ENCODE assay signal across 8 cellular contexts in genomic region chr1:18949689-18950414, GRCh38. TPM values are rescaled to one million over a fixed set of nuclear protein-coding genes. Genes with fewer than 3 reads are reported as not detected.
A peak's percentile ranks its signal among the peaks of the same experiment; 100 is the strongest.
DNase-seq lines count a peak whose midpoint lies in the region; ATAC-seq and TF ChIP-seq lines count a peak whose summit lies in the region.

No MANE protein-coding gene starts in this region.

- no peaks in the 10 kb centered on the region for H3K9me3 ChIP-seq in heart left ventricle

- peak overlapping the region in 11 of 12 donors; percentile 7 to 61 (median 48) for H3K4me3 ChIP-seq in heart left ventricle

- no peaks in the 10 kb centered on the region for H3K27me3 ChIP-seq in heart left ventricle

- peaks cover 5 to 96% (median 69%) of the 10 kb centered on the region in 12 donors for H3K4me1 ChIP-seq in heart left ventricle

- DNase-seq in stimulated activated CD4-positive, alpha-beta T cell treated with anti-CD3 and anti-CD28 coated beads, Interleukin-2, amount 100 ng/mL, for 24 hours, result peak; percentile 30 to 37
- no peak for DNase-seq in stimulated activated CD4-positive, alpha-beta T cell treated with anti-CD3 and anti-CD28 coated beads, Interleukin-12 subunit alpha, Interleukin-12 subunit beta, amount 100 ng/mL, for 4 hours
- no peak for DNase-seq in activated naive CD8-positive, alpha-beta T cell treated with anti-CD3 and anti-CD28 coated beads for 36 hours
- DNase-seq in heart left ventricle, result peak in 2 of 5 donors; percentile 44 to 71
- DNase-seq in posterior cingulate gyrus, result peak in 7 of 10 donors; percentile 55 to 95 (median 71)
- no peak for DNase-seq in omental fat pad (ENCODE audit: low spot score)

- WGBS in heart left ventricle, 4 donors, result 24 to 42% (median 33%) methylated on average over 21 to 22 of the region's 22 CpGs

- no peaks in the 10 kb centered on the region for H3K36me3 ChIP-seq in heart left ventricle

- H3K27ac ChIP-seq in heart left ventricle, result peak overlapping the region; percentile 69 to 96 (median 88)

- TF ChIP-seq CTCF in heart left ventricle (IDR thresholded peaks at IDR 0.05) (peak in 4 of 12 donors; percentile 9 to 38 (median 27)), omental fat pad (IDR thresholded peaks at IDR 0.05) (no peak)

- H3K27me3 Mint-ChIP-seq in activated naive CD8-positive, alpha-beta T cell treated with anti-CD3 and anti-CD28 coated beads for 36 hours, result no peaks in the 10 kb centered on the region

- ATAC-seq in heart left ventricle (peak in 3 of 4 donors; percentile 21 to 52 (median 32)), omental fat pad (ENCODE audit: low FRiP score) (no peak), HG03045 (IDR thresholded peaks at IDR 0.05; ENCODE audit: unreplicated experiment) (no peak), HG03159 (IDR thresholded peaks at IDR 0.05; ENCODE audit: unreplicated experiment) (no peak)

- H3K4me1 Mint-ChIP-seq in activated naive CD8-positive, alpha-beta T cell treated with anti-CD3 and anti-CD28 coated beads for 36 hours, result peaks cover 92% of the 10 kb centered on the region

- intact Hi-C loops in heart left ventricle (cut with DNase I) (loop anchor here in 6 of 10 donors (2.0 to 10.0 kb wide), 6 partner anchors 27 to 105 kb away; partner anchors contain the start of gene ALDH4A1 (in 1 of the 6)), posterior cingulate gyrus (cut with DNase I) (loop anchor here (5.0 kb wide), 1 partner anchor 38 kb away; no protein-coding TSS in a partner anchor)

- H3K27ac Mint-ChIP-seq in activated naive CD8-positive, alpha-beta T cell treated with anti-CD3 and anti-CD28 coated beads for 36 hours, result peak overlapping the region; percentile 95

- peaks cover 13% of the 10 kb centered on the region for H3K36me3 Mint-ChIP-seq in activated naive CD8-positive, alpha-beta T cell treated with anti-CD3 and anti-CD28 coated beads for 36 hours

- H3K4me3 Mint-ChIP-seq in activated naive CD8-positive, alpha-beta T cell treated with anti-CD3 and anti-CD28 coated beads for 36 hours, result peak overlapping the region; percentile 78

- TF ChIP-seq POLR2A in heart left ventricle (IDR thresholded peaks at IDR 0.05), result no peak

- H3K9me3 Mint-ChIP-seq in activated naive CD8-positive, alpha-beta T cell treated with anti-CD3 and anti-CD28 coated beads for 36 hours, result no peaks in the 10 kb centered on the region

RNA-seq across cellular contexts. Expression of gene IFFO2, which starts 6.6 kb away (rescaled TPM):
- total RNA-seq in activated naive CD8-positive, alpha-beta T cell treated with anti-CD3 and anti-CD28 coated beads for 36 hours, result 10 to 100 TPM; 21.4 to 21.7 TPM
- total RNA-seq in heart left ventricle (1 to 10 TPM; 3.1 to 9.0 (median 5.3) TPM), omental fat pad (10 to 100 TPM in 1 of 4 donors, 1 to 10 TPM in 3; 2.3 to 12.9 (median 7.7) TPM)
- polyA plus RNA-seq in heart left ventricle, result 1 to 10 TPM; 2.5 to 3.9 TPM

RNA-seq across cellular contexts. Expression of gene ALDH4A1, which starts 47.5 kb away (rescaled TPM):
- 1 to 10 TPM; 3.9 to 4.7 TPM for total RNA-seq in activated naive CD8-positive, alpha-beta T cell treated with anti-CD3 and anti-CD28 coated beads for 36 hours
- total RNA-seq in heart left ventricle (10 to 100 TPM; 20.8 to 57.6 (median 30.6) TPM), omental fat pad (10 to 100 TPM; 22.2 to 96.8 (median 67.3) TPM)
- 10 to 100 TPM; 22.0 to 33.3 TPM for polyA plus RNA-seq in heart left ventricle

Comparison
In these comparisons a context has a peak if more than half of its experiments do, and no peak if none do; other contexts are left out.
1. DNase-seq: peak in stimulated activated CD4-positive, alpha-beta T cell treated with anti-CD3 and anti-CD28 coated beads, Interleukin-2, amount 100 ng/mL, for 24 hours (2 of 2) and posterior cingulate gyrus (7 of 10); none in stimulated activated CD4-positive, alpha-beta T cell treated with anti-CD3 and anti-CD28 coated beads, Interleukin-12 subunit alpha, Interleukin-12 subunit beta, amount 100 ng/mL, for 4 hours (single experiment), activated naive CD8-positive, alpha-beta T cell treated with anti-CD3 and anti-CD28 coated beads for 36 hours (single experiment) and omental fat pad (single experiment).
2. ATAC-seq: peak in heart left ventricle (3 of 4); none in omental fat pad (single experiment), HG03045 (single experiment) and HG03159 (single experiment).